11 cellular contexts compared by ENCODE assay signal in genomic region chr11:34065505-34066203, GRCh38. TPM values are rescaled to one million over a fixed set of nuclear protein-coding genes. Genes with fewer than 3 reads are reported as not detected.
DNase-seq lines count a peak whose midpoint lies in the region; ATAC-seq and TF ChIP-seq lines count a peak whose summit lies in the region.
"Had no signal": no experiment of that assay in that cellular context is flagged by ENCODE, and none has a peak within 500 bp of the region (broad histone marks: within the 10 kb centered on the region; RNA-seq: fewer than 3 reads in every experiment).

No MANE protein-coding gene starts in this region.

- peaks cover 44% of the 10 kb centered on the region for H3K4me1 ChIP-seq in Loucy (ENCODE audit: insufficient read depth, low read length, poor library complexity, severe bottlenecking)

- H3K27me3 ChIP-seq in Loucy (ENCODE audit: insufficient read depth, low read length, poor library complexity, severe bottlenecking) = no peaks in the 10 kb centered on the region

- TF ChIP-seq CTCF in Loucy (conservative IDR thresholded peaks at IDR 0.05; ENCODE audit: low read length) (no peak), progenitor cell of endocrine pancreas (IDR thresholded peaks at IDR 0.05; ENCODE audit: unreplicated experiment) (peak; percentile 39)

- H3F3A ChIP-seq in Loucy (ENCODE audit: low read depth) = no peaks in the 10 kb centered on the region

- no peak overlapping the region for H3K9ac ChIP-seq in Loucy (ENCODE audit: low read depth, low read length, poor library complexity, severe bottlenecking)

- H2AFZ ChIP-seq in Loucy (ENCODE audit: low read length) = no peak overlapping the region

- H3K9me3 Mint-ChIP-seq in activated CD8-positive, alpha-beta memory T cell treated with anti-CD3 and anti-CD28 coated beads, Interleukin-2, amount 10 ng/mL, durations not matched to agents 7 days and 5 days (ENCODE audit: low read depth) = no peaks in the 10 kb centered on the region
- H3K9me3 Mint-ChIP-seq in central memory CD8-positive, alpha-beta T cell = no peaks in the 10 kb centered on the region
- no peaks in the 10 kb centered on the region for H3K9me3 Mint-ChIP-seq in progenitor cell of endocrine pancreas (ENCODE audit: low read depth)

- peak; percentile 48 for ATAC-seq in activated CD8-positive, alpha-beta memory T cell treated with anti-CD3 and anti-CD28 coated beads, Interleukin-2, amount 10 ng/mL, durations not matched to agents 7 days and 5 days
- ATAC-seq in central memory CD8-positive, alpha-beta T cell (replicated peaks; ENCODE audit: extremely low read depth, poor library complexity, severe bottlenecking) = peak; percentile 60
- ATAC-seq in HG03135 (IDR thresholded peaks at IDR 0.05; ENCODE audit: unreplicated experiment) = no peak

- H3K27me3 Mint-ChIP-seq in activated CD8-positive, alpha-beta memory T cell treated with anti-CD3 and anti-CD28 coated beads, Interleukin-2, amount 10 ng/mL, durations not matched to agents 7 days and 5 days = no peaks in the 10 kb centered on the region
- H3K27me3 Mint-ChIP-seq in central memory CD8-positive, alpha-beta T cell = no peaks in the 10 kb centered on the region
- H3K27me3 Mint-ChIP-seq in progenitor cell of endocrine pancreas = no peaks in the 10 kb centered on the region

- H3K9me3 ChIP-seq in Loucy (ENCODE audit: insufficient read depth, low read depth, low read length) = no peaks in the 10 kb centered on the region

- peaks cover 73% of the 10 kb centered on the region for H3K36me3 ChIP-seq in Loucy (ENCODE audit: insufficient read depth, low read length)

- peaks cover 100% of the 10 kb centered on the region for H3K79me2 ChIP-seq in Loucy (ENCODE audit: insufficient read depth, low read length)

- no peak for DNase-seq in activated CD8-positive, alpha-beta memory T cell treated with anti-CD3 and anti-CD28 coated beads, Interleukin-2, amount 10 ng/mL, durations not matched to agents 7 days and 5 days
- DNase-seq in activated CD8-positive, alpha-beta memory T cell treated with anti-CD3 and anti-CD28 coated beads, Interleukin-2, amount 50 U/mL, for 4 hours = no peak
- peak in 1 of 2 donors; percentile 20 for DNase-seq in central memory CD8-positive, alpha-beta T cell (ENCODE audit: low spot score in 2 of 2)
- DNase-seq in progenitor cell of endocrine pancreas (ENCODE audit: low spot score, unreplicated experiment) (no peak), AG08396 (ENCODE audit: low spot score) (no peak), DMS153 treated with DMSO at 0.1 percent for 48 hours (lab: John Stamatoyannopoulos, UW; ENCODE audit: unreplicated experiment) (no peak)
- DNase-seq: AML-193; effector CD8-positive, alpha-beta T cell; kidney glomerular epithelial cell had no signal

- peak overlapping the region; percentile 63 for H3K27ac Mint-ChIP-seq in activated CD8-positive, alpha-beta memory T cell treated with anti-CD3 and anti-CD28 coated beads, Interleukin-2, amount 10 ng/mL, durations not matched to agents 7 days and 5 days
- H3K27ac Mint-ChIP-seq in central memory CD8-positive, alpha-beta T cell (ENCODE audit: low read depth) = peak overlapping the region; percentile 74
- H3K27ac Mint-ChIP-seq in progenitor cell of endocrine pancreas = peak overlapping the region; percentile 71

- H3K4me1 Mint-ChIP-seq in activated CD8-positive, alpha-beta memory T cell treated with anti-CD3 and anti-CD28 coated beads, Interleukin-2, amount 10 ng/mL, durations not matched to agents 7 days and 5 days = peaks cover 55% of the 10 kb centered on the region
- H3K4me1 Mint-ChIP-seq in central memory CD8-positive, alpha-beta T cell = peaks cover 59% of the 10 kb centered on the region
- peaks cover 15% of the 10 kb centered on the region for H3K4me1 Mint-ChIP-seq in progenitor cell of endocrine pancreas (ENCODE audit: low read depth)

- no peak overlapping the region for H3K4me3 ChIP-seq in Loucy (ENCODE audit: low read length, poor library complexity, severe bottlenecking)

- peaks cover 96% of the 10 kb centered on the region for H4K20me1 ChIP-seq in Loucy (ENCODE audit: insufficient read depth, low read length, poor library complexity, severe bottlenecking)

- peak overlapping the region; percentile 41 for H3K4me2 ChIP-seq in Loucy (ENCODE audit: low read depth, low read length, poor library complexity, severe bottlenecking)

- H3K4me3 Mint-ChIP-seq in activated CD8-positive, alpha-beta memory T cell treated with anti-CD3 and anti-CD28 coated beads, Interleukin-2, amount 10 ng/mL, durations not matched to agents 7 days and 5 days = no peak overlapping the region
- H3K4me3 Mint-ChIP-seq in central memory CD8-positive, alpha-beta T cell = no peak overlapping the region
- H3K4me3 Mint-ChIP-seq in progenitor cell of endocrine pancreas (ENCODE audit: low read depth) = no peak overlapping the region

- CTCF ChIA-PET in activated CD8-positive, alpha-beta memory T cell treated with anti-CD3 and anti-CD28 coated beads, Interleukin-2, amount 10 ng/mL, durations not matched to agents 7 days and 5 days (lab: Charles Lee) = interaction anchor here (2.1 kb wide), 1 partner anchor 20 kb away, joined by 4 read pairs; no protein-coding TSS in a partner anchor

- no peaks in the 10 kb centered on the region for H3K9me2 ChIP-seq in Loucy (replicated peaks; ENCODE audit: low read depth, low read length)

- H3K36me3 Mint-ChIP-seq in activated CD8-positive, alpha-beta memory T cell treated with anti-CD3 and anti-CD28 coated beads, Interleukin-2, amount 10 ng/mL, durations not matched to agents 7 days and 5 days = peaks cover 31% of the 10 kb centered on the region
- H3K36me3 Mint-ChIP-seq in central memory CD8-positive, alpha-beta T cell (ENCODE audit: insufficient read depth) = peaks cover 17% of the 10 kb centered on the region
- H3K36me3 Mint-ChIP-seq in progenitor cell of endocrine pancreas (ENCODE audit: insufficient read depth) = peaks cover 22% of the 10 kb centered on the region

RNA-seq across cellular contexts. Expression of gene CAPRIN1, which starts 14.1 kb away (rescaled TPM):
- 100 to 1,000 TPM; 227 to 267 TPM for total RNA-seq in activated CD8-positive, alpha-beta memory T cell treated with anti-CD3 and anti-CD28 coated beads, Interleukin-2, amount 10 ng/mL, durations not matched to agents 7 days and 5 days
- 317 and 325 TPM in 2 replicates for total RNA-seq in progenitor cell of endocrine pancreas

RNA-seq across cellular contexts. Expression of gene NAT10, which starts 39.8 kb away (rescaled TPM):
- total RNA-seq in activated CD8-positive, alpha-beta memory T cell treated with anti-CD3 and anti-CD28 coated beads, Interleukin-2, amount 10 ng/mL, durations not matched to agents 7 days and 5 days = 10 to 100 TPM; 63.8 to 93.9 TPM
- total RNA-seq in progenitor cell of endocrine pancreas = 59.2 and 64.5 TPM in 2 replicates
